Comparison of ENCODE assay signal across 8 cellular contexts in the genomic region with DNA sequence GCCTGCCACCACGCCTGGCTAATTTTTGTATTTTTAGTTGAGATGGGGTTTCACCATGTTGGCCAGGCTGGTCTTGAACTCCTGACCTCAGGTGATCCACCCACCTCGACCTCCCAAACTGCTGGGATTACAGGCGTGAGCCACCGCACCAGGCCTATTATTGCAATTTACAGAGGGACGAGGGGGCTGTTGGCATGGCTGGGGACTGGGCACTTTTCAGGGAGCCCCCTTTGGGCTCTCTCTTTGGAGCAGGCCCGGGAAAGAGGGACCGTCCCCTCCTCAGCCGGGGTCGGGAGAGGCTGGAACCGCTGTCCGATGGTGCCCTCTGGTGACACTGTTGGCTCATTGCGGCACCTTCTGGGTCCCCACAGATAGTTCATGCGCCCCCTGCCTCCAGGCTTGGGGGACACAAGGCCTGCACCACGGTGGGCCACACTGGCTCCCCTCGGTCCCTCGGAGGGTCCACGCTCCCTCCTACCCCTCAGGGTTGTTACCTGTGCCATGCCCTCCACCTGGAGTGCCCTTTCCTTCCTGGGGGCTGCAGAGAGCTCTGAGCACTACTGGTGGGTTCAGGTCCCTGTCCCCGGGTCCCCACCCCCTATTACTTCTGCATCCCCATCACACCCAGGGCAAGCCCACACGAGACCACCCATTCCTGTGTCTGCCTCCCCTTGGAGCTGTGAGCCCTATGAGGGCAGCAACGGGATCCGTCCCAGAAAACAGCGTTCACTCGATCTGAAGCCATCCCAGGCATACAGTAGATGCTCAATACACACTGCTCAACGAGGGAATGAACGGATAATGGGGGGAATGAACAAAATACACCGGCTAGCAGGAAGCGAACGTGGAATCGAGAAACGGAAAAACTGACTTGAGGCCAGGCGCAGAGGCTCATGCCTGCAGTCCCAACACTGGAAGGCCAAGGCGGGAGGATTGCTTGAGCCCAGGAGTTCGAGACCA. TPM values are rescaled to one million over a fixed set of nuclear protein-coding genes. Genes with fewer than 3 reads are reported as not detected.
A peak's percentile ranks its signal among the peaks of the same experiment; 100 is the strongest.
DNase-seq lines count a peak whose midpoint lies in the region; ATAC-seq and TF ChIP-seq lines count a peak whose summit lies in the region.

No MANE protein-coding gene starts in this region.

- no peak overlapping the region for H3K27ac ChIP-seq in C4-2B
- H3K27ac ChIP-seq in HCT116 (ENCODE audit: low read depth, low read length), result no peak overlapping the region
- H3K27ac ChIP-seq in Peyer's patch, result no peak overlapping the region

- H3K4me2 ChIP-seq in HCT116 (ENCODE audit: low read length), result peak overlapping the region; percentile 55

- H4K20me1 ChIP-seq in HCT116 (ENCODE audit: insufficient read depth), result no peaks in the 10 kb centered on the region

- no TSS peak for BruUV-seq in HCT116 (replicated peaks; lab: Mats Ljungman, UMichigan)

- POLR2A ChIA-PET in HCT116 (lab: Charles Lee), result no interaction called here

- H3K4me1 ChIP-seq in HCT116 (ENCODE audit: control insufficient read depth in 1 of 2, insufficient read depth in 2 of 2, low read length in 2 of 2) (peaks cover 0 to 6% of the 10 kb centered on the region in 2 experiments; a peak in 1 of 4 replicates), Peyer's patch (no peaks in the 10 kb centered on the region)

- no peak for TF ChIP-seq POLR2A in HCT116 (IDR thresholded peaks at IDR 0.05; ENCODE audit: borderline replicate concordance, extremely low read depth, insufficient read depth, insufficient read length)
- no peak for TF ChIP-seq POLR2A in Peyer's patch (IDR thresholded peaks at IDR 0.05)

- RAD21 ChIA-PET in HCT116 (lab: Charles Lee; ENCODE audit: low non-redundant PET in 1 of 2, low total read pairs in 2 of 2, uncharacterized antibody in 2 of 2, unreplicated experiment in 2 of 2), result no interaction called here

- CTCF ChIA-PET in HCT116 (lab: Charles Lee), result interaction anchor here (1.5 to 1.6 kb wide), 2 partner anchors 71 to 74 kb away, joined by 4 to 6 read pairs; no protein-coding TSS in a partner anchor

- H3K4me3 ChIP-seq in HCT116 (replicated peaks in 1 of 2; ENCODE audit: low read depth in 1 of 2, low read length in 2 of 2) (no peak overlapping the region), Peyer's patch (no peak overlapping the region), fibroblast of villous mesenchyme (ENCODE audit: low read depth, low read length) (no peak overlapping the region)

- no peaks in the 10 kb centered on the region for H3K36me3 Mint-ChIP-seq in activated T-cell treated with anti-CD3 and anti-CD28 coated beads, Interleukin-2, amount 50 U/mL, for 4 hours (ENCODE audit: insufficient read depth)

- ATAC-seq in HCT116 (peak; percentile 91), HG02763 (IDR thresholded peaks at IDR 0.05; ENCODE audit: unreplicated experiment) (no peak), GM18870 (IDR thresholded peaks at IDR 0.05; ENCODE audit: unreplicated experiment) (no peak)
- ATAC-seq in activated T-cell treated with anti-CD3 and anti-CD28 coated beads, Interleukin-2, amount 50 U/mL, for 4 hours, result peak; percentile 92 to 95

- peak overlapping the region; percentile 16 for H2AFZ ChIP-seq in HCT116 (ENCODE audit: low read depth, low read length, poor library complexity, severe bottlenecking)

- H3K9me3 Mint-ChIP-seq in activated T-cell treated with anti-CD3 and anti-CD28 coated beads, Interleukin-2, amount 50 U/mL, for 4 hours, result no peaks in the 10 kb centered on the region

- no peaks in the 10 kb centered on the region for H3K9me2 ChIP-seq in HCT116 (ENCODE audit: insufficient read depth)

- no peaks in the 10 kb centered on the region for H3K9me3 ChIP-seq in HCT116 (ENCODE audit: control insufficient read depth in 1 of 2, insufficient read depth in 1 of 2, low read depth in 1 of 2, low read length in 2 of 2)
- H3K9me3 ChIP-seq in Peyer's patch, result no peaks in the 10 kb centered on the region

- no peaks in the 10 kb centered on the region for H3K79me2 ChIP-seq in HCT116 (ENCODE audit: insufficient read depth, low read length)

- DNase-seq in HCT116 (ENCODE audit: low read depth, low spot score) (peak; percentile 41), Peyer's patch (peak; percentile 63 to 79 (median 68)), fibroblast of villous mesenchyme (ENCODE audit: low read depth) (peak; percentile 54), posterior vena cava (ENCODE audit: low spot score) (peak; percentile 84)
- peak; percentile 65 for DNase-seq in activated T-cell treated with anti-CD3 and anti-CD28 coated beads, Interleukin-2, amount 50 U/mL, for 4 hours

- H3K4me3 Mint-ChIP-seq in activated T-cell treated with anti-CD3 and anti-CD28 coated beads, Interleukin-2, amount 50 U/mL, for 4 hours, result no peak overlapping the region

- intact Hi-C loops in HCT116 (cut with micrococcal nuclease) (loop anchor here (1.0 to 10.0 kb wide), 2 partner anchors 72 to 229 kb away; no protein-coding TSS in a partner anchor), posterior vena cava (cut with DNase I) (loop anchor here in 1 of 2 donors (5.0 kb wide), 1 partner anchor 72 kb away; no protein-coding TSS in a partner anchor)

- no peaks in the 10 kb centered on the region for H3K27me3 ChIP-seq in HCT116 (ENCODE audit: insufficient read depth, low read length)
- no peaks in the 10 kb centered on the region for H3K27me3 ChIP-seq in Peyer's patch

- no peaks in the 10 kb centered on the region for H3K27me3 Mint-ChIP-seq in activated T-cell treated with anti-CD3 and anti-CD28 coated beads, Interleukin-2, amount 50 U/mL, for 4 hours (ENCODE audit: low read depth)

- TF ChIP-seq CTCF in C4-2B (conservative IDR thresholded peaks at IDR 0.05) (peak; percentile 93), HCT116 (IDR thresholded peaks at IDR 0.05 in 2 of 3, conservative IDR thresholded peaks at IDR 0.05 in 1 of 3; ENCODE audit: borderline replicate concordance in 1 of 3, insufficient read depth in 1 of 3, low read depth in 2 of 3, low read length in 2 of 3) (peak; percentile 89 to 99 (median 90)), Peyer's patch (IDR thresholded peaks at IDR 0.05) (peak; percentile 43 to 74 (median 56)), fibroblast of villous mesenchyme (IDR thresholded peaks at IDR 0.05; ENCODE audit: insufficient read depth, low read depth, low read length) (peak; percentile 80)

- TF ChIP-seq RAD21 in HCT116 (IDR thresholded peaks at IDR 0.05; ENCODE audit: low read depth), result peak; percentile 92

- no peak overlapping the region for H3K9ac ChIP-seq in HCT116 (ENCODE audit: low read length)

- H3K36me3 ChIP-seq in HCT116 (ENCODE audit: control insufficient read depth in 1 of 2, insufficient read depth in 2 of 2, low read length in 2 of 2) (no peaks in the 10 kb centered on the region), Peyer's patch (no peaks in the 10 kb centered on the region)

- H3K4me1 Mint-ChIP-seq in activated T-cell treated with anti-CD3 and anti-CD28 coated beads, Interleukin-2, amount 50 U/mL, for 4 hours (ENCODE audit: low read depth), result no peaks in the 10 kb centered on the region

TF ChIP-seq in HCT116, 20 proteins besides CTCF, POLR2A, EP300 and RAD21:
- TF ChIP-seq POLR2AphosphoS5 (IDR thresholded peaks at IDR 0.05; ENCODE audit: low read depth, low read length), result 0 out of 2 replicates have a peak, but pooled peaks have one; percentile 11
- TF ChIP-seq ELF1 (IDR thresholded peaks at IDR 0.05; ENCODE audit: borderline replicate concordance, low read depth), result no peak

RNA-seq across cellular contexts. Expression of a gene that starts 12.5 kb away (rescaled TPM):
- total RNA-seq in HCT116 (2021; ENCODE audit: unreplicated experiment) (17.7 TPM), Peyer's patch (10 to 100 TPM; 12.8 to 14.9 (median 14.0) TPM), fibroblast of villous mesenchyme (12.6 and 13.8 TPM in 2 replicates), posterior vena cava (1 to 10 TPM; 7.7 to 9.1 TPM)
- polyA plus RNA-seq in HCT116 (2012), result 2.2 and 3.1 TPM in 2 replicates
- 10 to 100 TPM; 31.8 to 35.8 (median 34.7) TPM for total RNA-seq in activated T-cell treated with anti-CD3 and anti-CD28 coated beads, Interleukin-2, amount 50 U/mL, for 4 hours

RNA-seq across cellular contexts. Expression of a gene that starts 27.5 kb away (rescaled TPM):
- total RNA-seq in HCT116 (2021; ENCODE audit: unreplicated experiment) (28.7 TPM), Peyer's patch (10 to 100 TPM; 14.0 to 45.8 (median 28.8) TPM), fibroblast of villous mesenchyme (3.2 and 3.5 TPM in 2 replicates), posterior vena cava (10 to 100 TPM in 1 of 2 donors, 1 to 10 TPM in 1; 7.6 to 13.2 TPM)
- 30.0 and 33.1 TPM in 2 replicates for polyA plus RNA-seq in HCT116 (2012)
- total RNA-seq in activated T-cell treated with anti-CD3 and anti-CD28 coated beads, Interleukin-2, amount 50 U/mL, for 4 hours, result 10 to 100 TPM; 31.4 to 41.2 (median 34.3) TPM

Comparison
In these comparisons a context has a peak if more than half of its experiments do, and no peak if none do; other contexts are left out.
1. ATAC-seq: peak in HCT116 (single experiment) and activated T-cell treated with anti-CD3 and anti-CD28 coated beads, Interleukin-2, amount 50 U/mL, for 4 hours (2 of 2); none in HG02763 (single experiment) and GM18870 (single experiment).
2. Peak in every context shown above with its lines, with median percentiles within 50 percentile points of each other: CTCF ChIP-seq and DNase-seq.